Comparison of ENCODE assay signal across 8 cellular contexts in genomic region chr6:125301435-125302391, GRCh38.
DNase-seq lines count a peak whose midpoint lies in the region; ATAC-seq and TF ChIP-seq lines count a peak whose summit lies in the region.

A gene with protein sequence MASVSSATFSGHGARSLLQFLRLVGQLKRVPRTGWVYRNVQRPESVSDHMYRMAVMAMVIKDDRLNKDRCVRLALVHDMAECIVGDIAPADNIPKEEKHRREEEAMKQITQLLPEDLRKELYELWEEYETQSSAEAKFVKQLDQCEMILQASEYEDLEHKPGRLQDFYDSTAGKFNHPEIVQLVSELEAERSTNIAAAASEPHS (minus strand): TSS chr6:125301967. CDS start chr6:125301932, 35 bp downstream.

- peak; percentile 7 for DNase-seq in NCI-H2171 (lab: John Stamatoyannopoulos, UW)
- DNase-seq in activated CD4-positive, alpha-beta T cell treated with anti-CD3 and anti-CD28 coated beads for 24 hours (ENCODE audit: low read depth in 2 of 2): peak; percentile 29 to 34
- peak; percentile 11 for DNase-seq in cortex of kidney (lab: John Stamatoyannopoulos, UW)
- DNase-seq in left kidney (ENCODE audit: low read depth, low spot score): peak; percentile 91
- DNase-seq in stimulated activated CD4-positive, alpha-beta T cell treated with anti-CD3 and anti-CD28 coated beads, Interleukin-2, amount 100 ng/mL, for 4 hours (ENCODE audit: low read depth): peak; percentile 42

- ATAC-seq in GM18499 (IDR thresholded peaks at IDR 0.05; ENCODE audit: insufficient read depth, unreplicated experiment): peak; percentile 58
- peak; percentile 75 for ATAC-seq in HG02870 (IDR thresholded peaks at IDR 0.05; ENCODE audit: unreplicated experiment)

- H3K27ac ChIP-seq in 22Rv1: peak within 1 kb of the TSS; percentile 50

- TF ChIP-seq CTCF in 22Rv1 (IDR thresholded peaks at IDR 0.05): no peak

Comparison
In these comparisons a context has a peak if more than half of its experiments do, and no peak if none do; other contexts are left out.
1. Peak in every context shown above with its lines: DNase-seq, ATAC-seq and H3K27ac ChIP-seq.
2. DNase-seq: peak in every context shown above with its lines; median percentile 91 in left kidney; 42 in stimulated activated CD4-positive, alpha-beta T cell treated with anti-CD3 and anti-CD28 coated beads, Interleukin-2, amount 100 ng/mL, for 4 hours; 32 in activated CD4-positive, alpha-beta T cell treated with anti-CD3 and anti-CD28 coated beads for 24 hours; 11 in cortex of kidney; 7 in NCI-H2171.